1 cellular context compared by ENCODE assay signal in the genomic region with DNA sequence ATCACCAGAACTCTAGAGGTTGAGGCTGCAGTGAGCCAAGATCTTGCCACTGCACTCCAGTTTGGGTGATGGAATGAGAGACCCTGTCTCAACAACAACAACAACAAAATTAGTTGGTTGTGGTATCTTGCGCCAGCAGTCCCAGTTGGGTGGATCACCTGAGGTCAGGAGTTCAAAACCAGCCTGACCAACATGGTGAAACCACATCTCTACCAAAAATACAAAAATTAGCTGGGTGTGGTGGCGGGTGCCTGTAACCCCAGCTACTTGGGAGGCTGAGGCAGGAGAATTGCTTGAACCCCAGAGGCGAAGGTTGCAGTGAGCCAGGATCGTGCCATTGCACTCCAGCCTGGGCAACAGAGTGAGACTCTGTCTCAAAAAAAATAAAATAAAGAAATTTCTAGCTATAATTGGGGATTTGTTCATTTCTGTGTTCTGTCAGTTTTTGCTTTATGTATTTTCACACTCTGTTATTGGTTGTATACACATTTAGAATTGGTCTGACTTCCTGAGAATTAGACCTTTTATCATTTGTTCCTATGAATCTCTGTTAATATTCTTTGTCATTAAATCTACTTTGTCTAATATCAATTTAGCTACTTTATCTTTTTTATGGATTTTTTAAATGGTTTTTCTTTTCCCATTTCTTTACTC.
TF ChIP-seq lines count a peak whose summit lies in the region.

No MANE protein-coding gene starts in this region.

TF ChIP-seq in HCT116, 20 proteins besides CTCF, POLR2A, EP300 and RAD21:
- peak; percentile 17; the same call in 1 of the 2 replicates for TF ChIP-seq CBX3 (IDR thresholded peaks at IDR 0.05; ENCODE audit: low read depth)
